9 cellular contexts compared by ENCODE assay signal in the genomic region with DNA sequence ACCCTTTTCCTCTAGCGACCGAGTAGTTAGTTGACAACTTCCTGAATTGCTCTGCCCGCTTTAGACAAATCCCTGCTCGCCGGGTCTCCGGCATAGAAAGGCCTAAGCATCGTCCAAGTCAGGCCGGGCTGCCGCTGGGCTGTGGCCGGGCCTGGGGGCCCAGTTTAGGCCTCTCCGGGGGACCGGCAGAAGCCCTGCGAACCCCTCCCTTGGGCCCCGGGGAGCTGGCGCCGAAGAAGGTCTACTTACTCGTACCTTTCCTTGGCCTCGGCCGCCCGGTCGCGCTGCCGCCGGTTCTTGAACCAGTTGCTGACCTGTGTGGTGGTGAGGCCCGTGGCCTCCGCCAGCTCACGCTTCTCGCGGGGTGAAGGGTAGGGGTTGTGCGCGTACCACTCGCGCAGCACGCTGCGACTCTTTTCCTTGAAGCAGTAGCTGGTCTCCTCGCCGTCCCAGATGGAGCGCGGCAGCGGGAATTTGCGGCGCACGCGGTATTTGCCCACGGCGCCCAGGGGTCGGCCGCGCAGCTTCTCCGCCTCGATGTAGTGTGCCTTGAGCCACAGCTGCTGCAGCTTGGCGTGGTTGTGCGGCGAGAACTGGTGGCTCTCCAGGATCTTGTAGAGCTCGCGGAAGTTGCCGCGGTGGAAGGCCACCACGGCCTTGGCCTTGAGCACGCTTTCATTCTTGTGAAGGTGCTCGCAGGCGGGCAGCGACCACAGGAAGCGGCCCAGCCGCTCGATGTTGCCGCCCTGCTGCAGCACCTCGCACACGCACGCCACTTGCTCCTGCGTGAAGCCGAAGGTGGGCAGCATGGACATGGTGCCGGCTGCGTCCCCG. TPM values are rescaled to one million over a fixed set of nuclear protein-coding genes. Genes with fewer than 3 reads are reported as not detected.
DNase-seq lines count a peak whose midpoint lies in the region; ATAC-seq and TF ChIP-seq lines count a peak whose summit lies in the region.
"Had no signal": no experiment of that assay in that cellular context is flagged by ENCODE, and none has a peak within 500 bp of the region (broad histone marks: within the 10 kb centered on the region; RNA-seq: fewer than 3 reads in every experiment).

No MANE protein-coding gene starts in this region.

- WGBS in esophagus, 2 donors = 19 to 27% methylated on average over 75 of the region's 75 CpGs

- no peaks in the 10 kb centered on the region for H3K36me3 ChIP-seq in esophagus (ENCODE audit: control insufficient read depth in 2 of 2, insufficient read depth in 2 of 2, low read length in 1 of 2)
- H3K36me3 ChIP-seq in neutrophil = no peaks in the 10 kb centered on the region

- TF ChIP-seq CTCF in RWPE1 (conservative IDR thresholded peaks at IDR 0.05; ENCODE audit: low read depth) (no peak), neutrophil (IDR thresholded peaks at IDR 0.05) (no peak)

- ATAC-seq in HG03521 (IDR thresholded peaks at IDR 0.05; ENCODE audit: unreplicated experiment) = no peak
- no peak for ATAC-seq in GM18520 (IDR thresholded peaks at IDR 0.05; ENCODE audit: unreplicated experiment)

- H3K4me3 ChIP-seq in esophagus (ENCODE audit: low read depth in 1 of 2, low read length in 2 of 2) = peak overlapping the region; percentile 38 to 42
- peak overlapping the region; percentile 24 to 39 for H3K4me3 ChIP-seq in neutrophil (ENCODE audit: low read depth in 1 of 2, low read length in 1 of 2)

- H3K27ac ChIP-seq in RWPE1 (peak overlapping the region; percentile 95), esophagus (ENCODE audit: low read depth in 2 of 2, low read length in 1 of 2) (no peak overlapping the region), neutrophil (no peak overlapping the region)

- CTCF ChIA-PET in RWPE1 (lab: Yijun Ruan, JAX) = interaction anchor here (0.6 to 1.6 kb wide), 4 partner anchors 16 to 479 kb away, joined by 3 to 5 read pairs (median 4); no protein-coding TSS in a partner anchor

- H3K4me1 ChIP-seq in esophagus (ENCODE audit: control insufficient read depth in 2 of 2, insufficient read depth in 2 of 2, low read length in 1 of 2) (peaks cover 5 to 22% of the 10 kb centered on the region in 2 donors), neutrophil (ENCODE audit: control insufficient read depth in 1 of 2, insufficient read depth in 1 of 2, low read depth in 1 of 2, low read length in 1 of 2) (peaks cover 13 to 28% of the 10 kb centered on the region in 2 experiments)

- H3K9me3 ChIP-seq in esophagus (ENCODE audit: control insufficient read depth in 2 of 2, insufficient read depth in 1 of 2, low read depth in 1 of 2, low read length in 1 of 2) (peaks cover 0 to 3% of the 10 kb centered on the region in 2 donors), neutrophil (no peaks in the 10 kb centered on the region)

- POLR2A ChIA-PET in RWPE1 (lab: Yijun Ruan, JAX; ENCODE audit: low non-redundant PET) = no interaction called here

- DNase-seq in DMS79 treated with DMSO at 0.1 percent for 48 hours (lab: John Stamatoyannopoulos, UW) (peak; percentile 52), DMS79 (lab: John Stamatoyannopoulos, UW) (no peak), RWPE1 (ENCODE audit: low spot score) (no peak), HT-29 (ENCODE audit: low spot score) (no peak)

- H3K27me3 ChIP-seq in esophagus (ENCODE audit: control insufficient read depth in 1 of 2, insufficient read depth in 2 of 2, low read length in 2 of 2) (peaks cover 12 to 38% of the 10 kb centered on the region in 2 donors), neutrophil (peaks cover 100% of the 10 kb centered on the region)

RNA-seq across cellular contexts. Expression of gene SIX2, which starts 0.7 kb away (rescaled TPM):
- under 1 TPM; 0.04 to 0.09 TPM for polyA plus RNA-seq in esophagus
- total RNA-seq in HT-29 (2014; rRNA removed; shearing (Covaris generic)) = not detected in 2 replicates
- polyA plus RNA-seq: AG04450 had no signal
